1 cellular context compared by ENCODE assay signal in genomic region chr5:119070828-119071572, GRCh38.
A peak's percentile ranks its signal among the peaks of the same experiment; 100 is the strongest.
TF ChIP-seq lines count a peak whose summit lies in the region.

TSS of gene DMXL1 (plus strand) at chr5:119071087. CDS start at chr5:119071570, 483 bp downstream.

TF ChIP-seq in HepG2, 621 proteins besides CTCF, POLR2A, EP300 and RAD21 (continued from another document and continues in another):
- TF ChIP-seq ZNF383 (CRISPR knock-in tag; IDR thresholded peaks at IDR 0.05; ENCODE audit: borderline replicate concordance) (no peak; the same call in 1 of the 2 replicates), IRF2 (CRISPR knock-in tag; IDR thresholded peaks at IDR 0.05) (peak; percentile 18; the same call in 1 of the 2 replicates), MAFF (IDR thresholded peaks at IDR 0.05; ENCODE audit: low read depth, low read length) (no peak), ZNF414 (CRISPR knock-in tag; IDR thresholded peaks at IDR 0.05) (no peak), MXD3 (CRISPR knock-in tag; IDR thresholded peaks at IDR 0.05) (no peak; the same call in none of the 2 replicates), SNRNP70 (IDR thresholded peaks at IDR 0.05; ENCODE audit: low read depth, low read length) (no peak), KIAA2018 (CRISPR knock-in tag; IDR thresholded peaks at IDR 0.05; ENCODE audit: borderline replicate concordance) (no peak), AHDC1 (CRISPR knock-in tag; IDR thresholded peaks at IDR 0.05; ENCODE audit: borderline replicate concordance) (no peak), CREB3 (CRISPR knock-in tag; IDR thresholded peaks at IDR 0.05) (no peak; the same call in 1 of the 2 replicates), KDM4B (CRISPR knock-in tag; IDR thresholded peaks at IDR 0.05) (no peak), ZNF782 (CRISPR knock-in tag; IDR thresholded peaks at IDR 0.05; ENCODE audit: borderline replicate concordance) (peak; percentile 68; the same call in 1 of the 2 replicates), ZNF576 (CRISPR knock-in tag; IDR thresholded peaks at IDR 0.05) (no peak), ZFP62 (CRISPR knock-in tag; IDR thresholded peaks at IDR 0.05) (no peak), SIN3A (IDR thresholded peaks at IDR 0.05; ENCODE audit: borderline replicate concordance, low read depth, low read length) (peak; percentile 86; the same call in 1 of the 2 replicates), ZNF841 (CRISPR knock-in tag; IDR thresholded peaks at IDR 0.05; ENCODE audit: borderline replicate concordance) (no peak), NAIF1 (CRISPR knock-in tag; IDR thresholded peaks at IDR 0.05; ENCODE audit: borderline replicate concordance) (peak; percentile 93; the same call in 1 of the 2 replicates), MEIS1 (CRISPR knock-in tag; IDR thresholded peaks at IDR 0.05; ENCODE audit: borderline replicate concordance) (peak; percentile 69; the same call in 1 of the 2 replicates), ZNF605 (CRISPR knock-in tag; IDR thresholded peaks at IDR 0.05) (no peak; the same call in 1 of the 2 replicates), ZNF280D (CRISPR knock-in tag; IDR thresholded peaks at IDR 0.05) (0 out of 2 replicates have a peak, but pooled peaks have one; percentile 45), JUND (CRISPR knock-in tag; IDR thresholded peaks at IDR 0.05) (no peak), UBTF (CRISPR knock-in tag; IDR thresholded peaks at IDR 0.05) (peak; percentile 93), GTF2F1 (IDR thresholded peaks at IDR 0.05; ENCODE audit: low read length) (no peak), GATA4 (IDR thresholded peaks at IDR 0.05; ENCODE audit: borderline replicate concordance, low read depth) (no peak), ATF7-NPFF (CRISPR knock-in tag; IDR thresholded peaks at IDR 0.05; ENCODE audit: low read depth) (peak; percentile 60; the same call in 1 of the 2 replicates), KAT2B (IDR thresholded peaks at IDR 0.05; ENCODE audit: borderline replicate concordance, low read depth, low read length) (no peak), STAG1 (CRISPR knock-in tag; IDR thresholded peaks at IDR 0.05) (0 out of 2 replicates have a peak, but pooled peaks have one; percentile 4), SALL1 (CRISPR knock-in tag; IDR thresholded peaks at IDR 0.05) (peak; percentile 61; the same call in 1 of the 2 replicates), HOXD1 (CRISPR knock-in tag; IDR thresholded peaks at IDR 0.05) (0 out of 2 replicates have a peak, but pooled peaks have one; percentile 49), FOXC1 (CRISPR knock-in tag; IDR thresholded peaks at IDR 0.05; ENCODE audit: borderline replicate concordance) (no peak), SKI (IDR thresholded peaks at IDR 0.05; ENCODE audit: partially characterized antibody) (no peak), HOMEZ (CRISPR knock-in tag; IDR thresholded peaks at IDR 0.05; ENCODE audit: low read depth) (no peak; the same call in 1 of the 2 replicates), ERF (CRISPR knock-in tag; IDR thresholded peaks at IDR 0.05) (peak; percentile 56; the same call in 1 of the 2 replicates)
